22 cellular contexts compared by ENCODE assay signal in genomic region chr2:172336681-172337080, GRCh38.
A peak's percentile ranks its signal among the peaks of the same experiment; 100 is the strongest.
DNase-seq lines count a peak whose midpoint lies in the region; ATAC-seq, FAIRE-seq and TF ChIP-seq lines count a peak whose summit lies in the region.
"Had no signal": no experiment of that assay in that cellular context is flagged by ENCODE, and none has a peak within 500 bp of the region (broad histone marks: within the 10 kb centered on the region; RNA-seq: fewer than 3 reads in every experiment).

No MANE protein-coding gene starts in this region.

- no TSS peak for BruUV-seq in PC-9 (replicated peaks; lab: Mats Ljungman, UMichigan)

- no peaks in the 10 kb centered on the region for H3K27me3 Mint-ChIP-seq in chondrocyte (ENCODE audit: low read depth)
- H3K27me3 Mint-ChIP-seq in activated T-helper 17 cell treated with anti-CD3 and anti-CD28 coated beads, Interleukin-2, amount 50 U/mL, for 72 hours, result no peaks in the 10 kb centered on the region
- H3K27me3 Mint-ChIP-seq: CD4-positive, alpha-beta T cell had no signal

- peak overlapping the region; percentile 22 for H3K27ac Mint-ChIP-seq in chondrocyte (ENCODE audit: unreplicated experiment)
- H3K27ac Mint-ChIP-seq in activated T-helper 17 cell treated with anti-CD3 and anti-CD28 coated beads, Interleukin-2, amount 50 U/mL, for 72 hours, result no peak overlapping the region
- H3K27ac Mint-ChIP-seq: CD4-positive, alpha-beta T cell; IgD-negative memory B cell had no signal

- H3K4me3 ChIP-seq in small intestine (ENCODE audit: low read depth in 1 of 2, low read length in 2 of 2), result no peak overlapping the region
- no peak overlapping the region for H3K4me3 ChIP-seq in PC-9
- H3K4me3 ChIP-seq: BLaER1, HAP-1, Peyer's patch had no signal

- H3K4me2 ChIP-seq in PC-9, result no peak overlapping the region
- H3K4me2 ChIP-seq: BLaER1 had no signal

- 0 out of 2 replicates have a peak, but pooled peaks cover 3% of the 10 kb centered on the region for H3F3A ChIP-seq in PC-9 (ENCODE audit: insufficient read depth, low read depth)

- TF ChIP-seq CTCF in chondrocyte (IDR thresholded peaks at IDR 0.05) (no peak), PC-9 (conservative IDR thresholded peaks at IDR 0.05) (no peak)

- no peaks in the 10 kb centered on the region for H3K9me2 ChIP-seq in PC-9 (ENCODE audit: insufficient read depth)

- no peaks in the 10 kb centered on the region for H4K20me1 ChIP-seq in PC-9 (ENCODE audit: insufficient read depth)
- H4K20me1 ChIP-seq: BLaER1 had no signal

- FAIRE-seq in small intestine (lab: Jason Lieb, UNC), result no peak
- FAIRE-seq in H54 (lab: Jason Lieb, UNC), result no peak
- FAIRE-seq: G401.6, GM12892, HTR-8/SVneo had no signal

- H3K79me2 ChIP-seq in PC-9 (ENCODE audit: low read depth), result no peaks in the 10 kb centered on the region

- H3K4me3 Mint-ChIP-seq in chondrocyte (ENCODE audit: unreplicated experiment), result no peak overlapping the region
- H3K4me3 Mint-ChIP-seq in activated T-helper 17 cell treated with anti-CD3 and anti-CD28 coated beads, Interleukin-2, amount 50 U/mL, for 72 hours, result no peak overlapping the region
- H3K4me3 Mint-ChIP-seq: CD4-positive, alpha-beta T cell; IgD-negative memory B cell had no signal

- DNase-seq in ELR (ENCODE audit: low read depth) (peak; percentile 41), LHCN-M2 (ENCODE audit: low read depth) (peak; percentile 9), chondrocyte (ENCODE audit: low spot score) (no peak), small intestine (no peak), PC-9 (no peak), H54 (ENCODE audit: insufficient read length, low spot score) (no peak)
- DNase-seq: CD4-positive, alpha-beta T cell; COR-L47; DMS79 treated with DMSO at 0.1 percent for 48 hours; NCI-H1694; NCI-H2081; NCI-H2171 treated with DMSO at 0.1 percent for 48 hours; NCI-H446 treated with DMSO at 0.1 percent for 48 hours; NCI-H69; Peyer's patch had no signal

- no peak for TF ChIP-seq POLR2A in H54 (IDR thresholded peaks at IDR 0.05; ENCODE audit: low read depth, low read length)

- 38 to 47% (median 47%) methylated on average over 2 of the region's 2 CpGs for WGBS in small intestine, 3 donors

- no peak for ATAC-seq in activated T-helper 17 cell treated with anti-CD3 and anti-CD28 coated beads, Interleukin-2, amount 50 U/mL, for 72 hours (replicated peaks)

- POLR2A ChIA-PET in PC-9 (lab: Charles Lee; ENCODE audit: unreplicated experiment), result no interaction called here

- peaks cover 35% of the 10 kb centered on the region for H3K4me1 Mint-ChIP-seq in chondrocyte (ENCODE audit: low read depth)
- H3K4me1 Mint-ChIP-seq in activated T-helper 17 cell treated with anti-CD3 and anti-CD28 coated beads, Interleukin-2, amount 50 U/mL, for 72 hours, result peaks cover 19% of the 10 kb centered on the region

- H3K9me3 Mint-ChIP-seq in chondrocyte (ENCODE audit: low read depth), result no peaks in the 10 kb centered on the region
- no peaks in the 10 kb centered on the region for H3K9me3 Mint-ChIP-seq in activated T-helper 17 cell treated with anti-CD3 and anti-CD28 coated beads, Interleukin-2, amount 50 U/mL, for 72 hours
- H3K9me3 Mint-ChIP-seq: CD4-positive, alpha-beta T cell; IgD-negative memory B cell had no signal

- intact Hi-C loops in PC-9 (cut with micrococcal nuclease; ENCODE audit: unreplicated experiment), result no loop called here

- CTCF ChIA-PET in PC-9 (lab: Charles Lee), result no interaction called here

- H3K27me3 ChIP-seq in small intestine (ENCODE audit: control insufficient read depth in 2 of 2, insufficient read depth in 2 of 2, low read length in 2 of 2) (no peaks in the 10 kb centered on the region), PC-9 (ENCODE audit: insufficient read depth, low read depth) (no peaks in the 10 kb centered on the region)
- H3K27me3 ChIP-seq: BLaER1, Peyer's patch had no signal

- H3K36me3 Mint-ChIP-seq in chondrocyte (ENCODE audit: low read depth), result no peaks in the 10 kb centered on the region
- no peaks in the 10 kb centered on the region for H3K36me3 Mint-ChIP-seq in activated T-helper 17 cell treated with anti-CD3 and anti-CD28 coated beads, Interleukin-2, amount 50 U/mL, for 72 hours (ENCODE audit: low read depth)
- H3K36me3 Mint-ChIP-seq: IgD-negative memory B cell had no signal

- H3K27ac ChIP-seq in small intestine (ENCODE audit: low read depth in 1 of 2, low read length in 1 of 2) (peak overlapping the region; percentile 41 to 71), PC-9 (no peak overlapping the region)
- H3K27ac ChIP-seq: BLaER1 had no signal

- H2AFZ ChIP-seq in PC-9, result no peak overlapping the region

- H3K36me3 ChIP-seq in small intestine (ENCODE audit: control insufficient read depth in 2 of 2, insufficient read depth in 2 of 2, low read length in 2 of 2) (no peaks in the 10 kb centered on the region), PC-9 (ENCODE audit: low read depth) (no peaks in the 10 kb centered on the region)
- H3K36me3 ChIP-seq: BLaER1, HAP-1, Peyer's patch had no signal

- peaks cover 12 to 16% of the 10 kb centered on the region in 2 donors for H3K4me1 ChIP-seq in small intestine (ENCODE audit: control insufficient read depth in 2 of 2, insufficient read depth in 1 of 2, low read depth in 1 of 2, low read length in 1 of 2)
- H3K4me1 ChIP-seq in PC-9 (replicated peaks; ENCODE audit: insufficient read depth), result peaks cover 8% of the 10 kb centered on the region
- H3K4me1 ChIP-seq: HAP-1 had no signal

- H3K9me3 ChIP-seq in small intestine (ENCODE audit: control insufficient read depth, low read depth) (no peaks in the 10 kb centered on the region), PC-9 (ENCODE audit: insufficient read depth, low read depth) (no peaks in the 10 kb centered on the region)
- H3K9me3 ChIP-seq: BLaER1, HAP-1, Peyer's patch had no signal

Comparison
In these comparisons a context has a peak if more than half of its experiments do, and no peak if none do; other contexts are left out.
1. DNase-seq: peak in ELR (single experiment) and LHCN-M2 (single experiment); none in chondrocyte (single experiment), small intestine (single experiment), PC-9 (0 of 2) and H54 (single experiment).